ENCODE assay signal across 7 cellular contexts in genomic region chr1:59007820-59008598, GRCh38.
A peak's percentile ranks its signal among the peaks of the same experiment; 100 is the strongest.
DNase-seq lines count a peak whose midpoint lies in the region; ATAC-seq and TF ChIP-seq lines count a peak whose summit lies in the region.

No MANE protein-coding gene starts in this region.

- 63 to 78% (median 74%) methylated on average over 8 of the region's 8 CpGs for WGBS in stomach, 5 donors

- H3K36me3 ChIP-seq in ascending aorta: no peaks in the 10 kb centered on the region
- H3K36me3 ChIP-seq in stomach: no peaks in the 10 kb centered on the region
- H3K36me3 ChIP-seq in BE2C: no peaks in the 10 kb centered on the region

- no peak for TF ChIP-seq EP300 in stomach (IDR thresholded peaks at IDR 0.05)

- no peak for TF ChIP-seq CTCF in ascending aorta (IDR thresholded peaks at IDR 0.05)
- no peak for TF ChIP-seq CTCF in stomach (IDR thresholded peaks at IDR 0.05)
- no peak for TF ChIP-seq CTCF in BE2C (IDR thresholded peaks at IDR 0.05; ENCODE audit: low read depth, low read length)

- TF ChIP-seq POLR2A in stomach (IDR thresholded peaks at IDR 0.05): no peak

- H3K27ac ChIP-seq in ascending aorta: peak overlapping the region; percentile 37 to 69
- no peak overlapping the region for H3K27ac ChIP-seq in stomach

- peaks cover 0 to 14% of the 10 kb centered on the region in 2 donors for H3K4me1 ChIP-seq in ascending aorta
- peaks cover 4 to 19% (median 8%) of the 10 kb centered on the region in 4 donors for H3K4me1 ChIP-seq in stomach
- peaks cover 5% of the 10 kb centered on the region for H3K4me1 ChIP-seq in BE2C

- no peak for DNase-seq in ascending aorta (ENCODE audit: low spot score in 2 of 2)
- peak; percentile 48 for DNase-seq in stimulated activated CD4-positive, alpha-beta T cell treated with anti-CD3 and anti-CD28 coated beads, Interleukin-4, amount 100 ng/mL, for 24 hours
- no peak for DNase-seq in stomach
- no peak for DNase-seq in BE2C
- DNase-seq in NCI-H2171 (lab: John Stamatoyannopoulos, UW): no peak

- intact Hi-C loops in ascending aorta (cut with DNase I) (no loop called here), stomach (cut with DNase I; ENCODE audit: low total_unique reads) (no loop called here)

- H3K9me3 ChIP-seq in ascending aorta: no peaks in the 10 kb centered on the region
- no peaks in the 10 kb centered on the region for H3K9me3 ChIP-seq in stomach
- H3K9me3 ChIP-seq in BE2C: no peaks in the 10 kb centered on the region

- H3K4me3 ChIP-seq in ascending aorta: no peak overlapping the region
- H3K4me3 ChIP-seq in stomach: no peak overlapping the region
- H3K4me3 ChIP-seq in BE2C (ENCODE audit: low read depth, low read length): no peak overlapping the region

- ATAC-seq in GM19452 (IDR thresholded peaks at IDR 0.05; ENCODE audit: unreplicated experiment): peak; percentile 45
- peak; percentile 35 for ATAC-seq in HG03064 (IDR thresholded peaks at IDR 0.05; ENCODE audit: low read depth, unreplicated experiment)

- H3K27me3 ChIP-seq in ascending aorta (no peaks in the 10 kb centered on the region), stomach (no peaks in the 10 kb centered on the region), BE2C (no peaks in the 10 kb centered on the region)

Comparison
In these comparisons a context has a peak if more than half of its experiments do, and no peak if none do; other contexts are left out.
1. H3K27ac ChIP-seq: peak in ascending aorta (2 of 2); none in stomach (0 of 5).